In the genomic region with DNA sequence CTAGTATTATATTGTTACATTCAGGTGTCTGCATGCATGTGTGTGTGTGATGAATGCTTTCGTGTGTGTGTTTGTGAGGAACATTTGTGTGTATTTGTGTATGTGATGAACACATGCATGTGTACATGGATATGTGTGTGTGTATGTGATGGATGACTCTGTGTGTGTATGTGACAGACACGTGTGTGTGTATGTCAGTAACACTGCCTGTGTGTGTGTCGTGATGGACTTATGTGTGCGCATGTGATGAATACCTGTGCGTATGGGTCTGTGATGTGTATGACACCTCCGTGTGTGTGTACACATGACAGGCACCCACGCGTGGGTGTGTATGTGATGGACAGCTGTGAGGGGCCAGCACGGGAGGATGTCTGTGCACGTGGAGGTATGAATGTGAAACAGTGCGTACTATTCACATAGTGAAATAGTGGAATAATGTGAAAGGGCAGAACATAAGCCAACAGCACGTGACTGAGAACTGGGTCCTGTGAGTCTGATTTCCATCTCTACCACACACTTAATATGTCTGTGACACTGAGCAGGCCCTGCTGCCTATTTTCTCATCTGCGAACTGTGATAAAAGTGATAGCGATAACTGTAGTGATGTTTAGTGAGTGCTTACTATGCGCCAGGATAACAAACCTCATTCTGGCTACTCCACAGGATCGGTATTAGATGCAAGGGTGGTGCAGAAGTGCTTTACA, we compare ENCODE assay signal across 20 cellular contexts. TPM values are rescaled to one million over a fixed set of nuclear protein-coding genes. Genes with fewer than 3 reads are reported as not detected.
DNase-seq lines count a peak whose midpoint lies in the region; ATAC-seq, FAIRE-seq and TF ChIP-seq lines count a peak whose summit lies in the region.
"Had no signal": no experiment of that assay in that cellular context is flagged by ENCODE, and none has a peak within 500 bp of the region (broad histone marks: within the 10 kb centered on the region; RNA-seq: fewer than 3 reads in every experiment).

No MANE protein-coding gene starts in this region.

- H3K27me3 ChIP-seq in endodermal cell (ENCODE audit: control insufficient read depth, insufficient read depth, low read length, poor library complexity, severe bottlenecking), result no peaks in the 10 kb centered on the region

- H3K4me1 Mint-ChIP-seq in activated T-cell treated with anti-CD3 and anti-CD28 coated beads, Interleukin-2, amount 50 U/mL, for 72 hours (ENCODE audit: low read depth), result peaks cover 14% of the 10 kb centered on the region
- peaks cover 15% of the 10 kb centered on the region for H3K4me1 Mint-ChIP-seq in activated CD8-positive, alpha-beta memory T cell treated with anti-CD3 and anti-CD28 coated beads, Interleukin-2, amount 10 ng/mL, durations not matched to agents 7 days and 5 days
- H3K4me1 Mint-ChIP-seq in endodermal cell, result peaks cover 29% of the 10 kb centered on the region

- no peaks in the 10 kb centered on the region for H3K9me3 ChIP-seq in endodermal cell (ENCODE audit: control insufficient read depth, low read length)
- H3K9me3 ChIP-seq: A549 had no signal

- peak overlapping the region; percentile 43 to 48 for H3K4me3 Mint-ChIP-seq in activated T-cell treated with anti-CD3 and anti-CD28 coated beads, Interleukin-2, amount 50 U/mL, for 72 hours
- H3K4me3 Mint-ChIP-seq in activated CD8-positive, alpha-beta memory T cell treated with anti-CD3 and anti-CD28 coated beads, Interleukin-2, amount 10 ng/mL, durations not matched to agents 7 days and 5 days, result peak overlapping the region; percentile 33
- H3K4me3 Mint-ChIP-seq in endodermal cell, result no peak overlapping the region
- H3K4me3 Mint-ChIP-seq: HFFc6 had no signal

- no peak for ATAC-seq in activated T-cell treated with anti-CD3 and anti-CD28 coated beads, Interleukin-2, amount 50 U/mL, for 72 hours (replicated peaks in 1 of 2)
- ATAC-seq in activated CD8-positive, alpha-beta memory T cell treated with anti-CD3 and anti-CD28 coated beads, Interleukin-2, amount 10 ng/mL, durations not matched to agents 7 days and 5 days, result no peak
- ATAC-seq in HG02588 (IDR thresholded peaks at IDR 0.05; ENCODE audit: unreplicated experiment), result no peak
- ATAC-seq in HG02981 (IDR thresholded peaks at IDR 0.05; ENCODE audit: unreplicated experiment), result no peak
- ATAC-seq: A549 had no signal

- no peak overlapping the region for H3K9ac ChIP-seq in endodermal cell (ENCODE audit: extremely low read depth, low read length, poor library complexity, severe bottlenecking)

- H3K4me3 ChIP-seq in endodermal cell (ENCODE audit: low read length), result no peak overlapping the region
- H3K4me3 ChIP-seq: A549, PC-9 had no signal

- CTCF ChIA-PET in activated CD8-positive, alpha-beta memory T cell treated with anti-CD3 and anti-CD28 coated beads, Interleukin-2, amount 10 ng/mL, durations not matched to agents 7 days and 5 days (lab: Charles Lee), result no interaction called here

- FAIRE-seq in urothelium cell line (lab: Jason Lieb, UNC), result peak; percentile 74
- FAIRE-seq: A549 had no signal

- 93 to 96% methylated on average over 10 to 16 of the region's 16 CpGs for WGBS in endodermal cell (ENCODE audit: insufficient coverage in 1 of 2, insufficient read length in 1 of 2), 2 experiments

- peaks cover 10% of the 10 kb centered on the region for H3K4me1 ChIP-seq in endodermal cell (ENCODE audit: control insufficient read depth, insufficient read depth, low read length)
- H3K4me1 ChIP-seq: A549 had no signal

- no peaks in the 10 kb centered on the region for H3K36me3 ChIP-seq in endodermal cell (ENCODE audit: control insufficient read depth, insufficient read depth, low read length)

- H3K27ac Mint-ChIP-seq in activated T-cell treated with anti-CD3 and anti-CD28 coated beads, Interleukin-2, amount 50 U/mL, for 72 hours, result no peak overlapping the region
- peak overlapping the region; percentile 54 for H3K27ac Mint-ChIP-seq in activated CD8-positive, alpha-beta memory T cell treated with anti-CD3 and anti-CD28 coated beads, Interleukin-2, amount 10 ng/mL, durations not matched to agents 7 days and 5 days
- H3K27ac Mint-ChIP-seq in endodermal cell, result no peak overlapping the region
- H3K27ac Mint-ChIP-seq: HFFc6 had no signal

- DNase-seq in activated T-cell treated with anti-CD3 and anti-CD28 coated beads, Interleukin-2, amount 50 U/mL, for 72 hours, result no peak
- no peak for DNase-seq in activated T-cell treated with anti-CD3 and anti-CD28 coated beads, Interleukin-2, amount 50 U/mL, for 1 hour
- DNase-seq in activated CD8-positive, alpha-beta memory T cell treated with anti-CD3 and anti-CD28 coated beads, Interleukin-2, amount 10 ng/mL, durations not matched to agents 7 days and 5 days, result peak; percentile 37
- DNase-seq in endodermal cell, result peak; percentile 30
- DNase-seq in urothelium cell line (ENCODE audit: low spot score), result no peak
- DNase-seq in NCI-H510A treated with DMSO at 0.1 percent for 48 hours (lab: John Stamatoyannopoulos, UW), result no peak
- DNase-seq: Calu3, DMS79, GDM1, HFFc6, Karpas-422, MM.1S, NCI-H187 treated with DMSO at 0.1 percent for 48 hours, NCI-H446, NCI-H748 treated with DMSO at 0.1 percent for 48 hours, PC-9 had no signal

- H3K27ac ChIP-seq in endodermal cell (ENCODE audit: low read depth, low read length), result no peak overlapping the region
- H3K27ac ChIP-seq: A549, PC-9 had no signal

- TF ChIP-seq CTCF in endodermal cell (conservative IDR thresholded peaks at IDR 0.05), result no peak

- no peaks in the 10 kb centered on the region for H3K27me3 Mint-ChIP-seq in activated T-cell treated with anti-CD3 and anti-CD28 coated beads, Interleukin-2, amount 50 U/mL, for 72 hours (ENCODE audit: low read depth)
- H3K27me3 Mint-ChIP-seq in activated CD8-positive, alpha-beta memory T cell treated with anti-CD3 and anti-CD28 coated beads, Interleukin-2, amount 10 ng/mL, durations not matched to agents 7 days and 5 days, result no peaks in the 10 kb centered on the region
- no peaks in the 10 kb centered on the region for H3K27me3 Mint-ChIP-seq in endodermal cell (ENCODE audit: insufficient read depth)

- H3K36me3 Mint-ChIP-seq in activated T-cell treated with anti-CD3 and anti-CD28 coated beads, Interleukin-2, amount 50 U/mL, for 72 hours (ENCODE audit: insufficient read depth in 2 of 2), result no peaks in the 10 kb centered on the region
- H3K36me3 Mint-ChIP-seq in activated CD8-positive, alpha-beta memory T cell treated with anti-CD3 and anti-CD28 coated beads, Interleukin-2, amount 10 ng/mL, durations not matched to agents 7 days and 5 days, result no peaks in the 10 kb centered on the region
- H3K36me3 Mint-ChIP-seq in endodermal cell (ENCODE audit: low read depth), result no peaks in the 10 kb centered on the region

- no peaks in the 10 kb centered on the region for H3K9me3 Mint-ChIP-seq in activated T-cell treated with anti-CD3 and anti-CD28 coated beads, Interleukin-2, amount 50 U/mL, for 72 hours
- no peaks in the 10 kb centered on the region for H3K9me3 Mint-ChIP-seq in activated CD8-positive, alpha-beta memory T cell treated with anti-CD3 and anti-CD28 coated beads, Interleukin-2, amount 10 ng/mL, durations not matched to agents 7 days and 5 days (ENCODE audit: low read depth)
- H3K9me3 Mint-ChIP-seq in endodermal cell, result no peaks in the 10 kb centered on the region
- H3K9me3 Mint-ChIP-seq: HFFc6 had no signal

RNA-seq across cellular contexts. Expression of a gene that starts 41.8 kb away (rescaled TPM):
- total RNA-seq in activated T-cell treated with anti-CD3 and anti-CD28 coated beads, Interleukin-2, amount 50 U/mL, for 72 hours, result under 1 TPM; 0.30 to 0.79 TPM
- total RNA-seq in activated CD8-positive, alpha-beta memory T cell treated with anti-CD3 and anti-CD28 coated beads, Interleukin-2, amount 10 ng/mL, durations not matched to agents 7 days and 5 days, result not detected
- 1 to 10 TPM; 1.5 TPM for total RNA-seq in endodermal cell
- polyA plus RNA-seq in endodermal cell (2013, experiment 1 of 2), result 0.50 TPM
- 0.17 TPM for polyA plus RNA-seq in endodermal cell (2013, experiment 2 of 2)
- total RNA-seq: Calu3, H4, HFFc6, PC-9 had no signal
- polyA plus RNA-seq: A549 had no signal

Comparison
In these comparisons a context has a peak if more than half of its experiments do, and no peak if none do; other contexts are left out.
1. DNase-seq: peak in activated CD8-positive, alpha-beta memory T cell treated with anti-CD3 and anti-CD28 coated beads, Interleukin-2, amount 10 ng/mL, durations not matched to agents 7 days and 5 days (single experiment) and endodermal cell (single experiment); none in activated T-cell treated with anti-CD3 and anti-CD28 coated beads, Interleukin-2, amount 50 U/mL, for 72 hours (0 of 2), activated T-cell treated with anti-CD3 and anti-CD28 coated beads, Interleukin-2, amount 50 U/mL, for 1 hour (single experiment), urothelium cell line (single experiment) and NCI-H510A treated with DMSO at 0.1 percent for 48 hours (single experiment).